ENCODE assay signal across 22 cellular contexts in genomic region chr12:100724071-100724470, GRCh38.
"Had no signal": no experiment of that assay in that cellular context is flagged by ENCODE, and none has a peak within 500 bp of the region (broad histone marks: within the 10 kb centered on the region; RNA-seq: fewer than 3 reads in every experiment).

No MANE protein-coding gene starts in this region.

- DNase-seq: activated CD4-positive, alpha-beta T cell treated with anti-CD3 and anti-CD28 coated beads for 1 hour; activated CD8-positive, alpha-beta memory T cell treated with anti-CD3 and anti-CD28 coated beads for 24 hours; activated CD8-positive, alpha-beta memory T cell treated with anti-CD3 and anti-CD28 coated beads, Interleukin-2, amount 50 U/mL, for 48 hours; activated effector memory CD4-positive, alpha-beta T cell treated with Interleukin-2 at 50 U/mL for 16 hours; activated naive CD4-positive, alpha-beta T cell treated with anti-CD3 and anti-CD28 coated beads, Interleukin-2, amount 10 ng/mL, durations not matched to agents 7 days and 5 days; activated T-cell treated with anti-CD3 and anti-CD28 coated beads, Interleukin-2, amount 50 U/mL, for 48 hours; aorta; brain microvascular endothelial cell; central memory CD4-positive, alpha-beta T cell; dorsolateral prefrontal cortex; foreskin melanocyte; left lung; mucosa of descending colon; naive B cell; psoas muscle; right cardiac atrium; stimulated activated CD4-positive, alpha-beta T cell treated with anti-CD3 and anti-CD28 coated beads, Interleukin-2, amount 100 ng/mL, for 24 hours; transverse colon had no signal

- H3K4me1 Mint-ChIP-seq: activated naive CD4-positive, alpha-beta T cell treated with anti-CD3 and anti-CD28 coated beads, Interleukin-2, amount 10 ng/mL, durations not matched to agents 7 days and 5 days; naive B cell had no signal

- H3K4me1 ChIP-seq: left lung, psoas muscle, vagina had no signal

- H3K27ac ChIP-seq: brain microvascular endothelial cell, dorsolateral prefrontal cortex, left lung, psoas muscle, transverse colon, vagina, VCaP had no signal

- H3K9me3 ChIP-seq: left lung, mucosa of descending colon, psoas muscle, transverse colon, vagina had no signal

- H3K4me3 Mint-ChIP-seq: activated naive CD4-positive, alpha-beta T cell treated with anti-CD3 and anti-CD28 coated beads, Interleukin-2, amount 10 ng/mL, durations not matched to agents 7 days and 5 days; naive B cell; neural crest cell; stimulated activated naive CD8-positive, alpha-beta T cell treated with anti-CD3 and anti-CD28 coated beads, Interleukin-15, Interleukin-2, amounts not matched to agents 100 ng/mL and 50 ng/mL, for 24 hours had no signal

- H3K27me3 ChIP-seq: vagina had no signal

- H3K36me3 Mint-ChIP-seq: activated naive CD4-positive, alpha-beta T cell treated with anti-CD3 and anti-CD28 coated beads, Interleukin-2, amount 10 ng/mL, durations not matched to agents 7 days and 5 days; naive B cell had no signal

- H3K9me3 Mint-ChIP-seq: activated naive CD4-positive, alpha-beta T cell treated with anti-CD3 and anti-CD28 coated beads, Interleukin-2, amount 10 ng/mL, durations not matched to agents 7 days and 5 days; naive B cell; neural crest cell; stimulated activated naive CD8-positive, alpha-beta T cell treated with anti-CD3 and anti-CD28 coated beads, Interleukin-15, Interleukin-2, amounts not matched to agents 100 ng/mL and 50 ng/mL, for 24 hours had no signal

- ATAC-seq: left lung, mucosa of descending colon, psoas muscle, right cardiac atrium had no signal

- H3K27ac Mint-ChIP-seq: activated naive CD4-positive, alpha-beta T cell treated with anti-CD3 and anti-CD28 coated beads, Interleukin-2, amount 10 ng/mL, durations not matched to agents 7 days and 5 days; naive B cell; stimulated activated naive CD8-positive, alpha-beta T cell treated with anti-CD3 and anti-CD28 coated beads, Interleukin-15, Interleukin-2, amounts not matched to agents 100 ng/mL and 50 ng/mL, for 24 hours had no signal

- H3K4me3 ChIP-seq: dorsolateral prefrontal cortex, left lung, mucosa of descending colon, psoas muscle, transverse colon, vagina had no signal

- H3K36me3 ChIP-seq: brain microvascular endothelial cell, left lung, transverse colon, vagina had no signal
